Comparison of ENCODE assay signal across 1 cellular context in genomic region chr9:136339173-136339957, GRCh38.
TF ChIP-seq lines count a peak whose summit lies in the region.

No MANE protein-coding gene starts in this region.

TF ChIP-seq in HepG2, 621 proteins besides CTCF, POLR2A, EP300 and RAD21 (continued from another document and continues in another):
- peak; percentile 35; the same call in 1 of the 2 replicates for TF ChIP-seq YEATS2 (CRISPR knock-in tag; IDR thresholded peaks at IDR 0.05; ENCODE audit: borderline replicate concordance)
- TF ChIP-seq, protein P1, sequence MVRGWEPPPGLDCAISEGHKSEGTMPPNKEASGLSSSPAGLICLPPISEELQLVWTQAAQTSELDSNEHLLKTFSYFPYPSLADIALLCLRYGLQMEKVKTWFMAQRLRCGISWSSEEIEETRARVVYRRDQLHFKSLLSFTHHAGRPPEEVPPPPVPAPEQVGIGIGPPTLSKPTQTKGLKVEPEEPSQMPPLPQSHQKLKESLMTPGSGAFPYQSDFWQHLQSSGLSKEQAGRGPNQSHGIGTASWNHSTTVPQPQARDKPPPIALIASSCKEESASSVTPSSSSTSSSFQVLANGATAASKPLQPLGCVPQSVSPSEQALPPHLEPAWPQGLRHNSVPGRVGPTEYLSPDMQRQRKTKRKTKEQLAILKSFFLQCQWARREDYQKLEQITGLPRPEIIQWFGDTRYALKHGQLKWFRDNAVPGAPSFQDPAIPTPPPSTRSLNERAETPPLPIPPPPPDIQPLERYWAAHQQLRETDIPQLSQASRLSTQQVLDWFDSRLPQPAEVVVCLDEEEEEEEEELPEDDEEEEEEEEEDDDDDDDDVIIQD (CRISPR knock-in tag; IDR thresholded peaks at IDR 0.05; ENCODE audit: low read depth) = no peak
- no peak for TF ChIP-seq SMAD1 (CRISPR knock-in tag; IDR thresholded peaks at IDR 0.05; ENCODE audit: borderline replicate concordance, low read depth)
- TF ChIP-seq ZNF430 (CRISPR knock-in tag; IDR thresholded peaks at IDR 0.05) = no peak
- TF ChIP-seq ZNF552 (CRISPR knock-in tag; IDR thresholded peaks at IDR 0.05; ENCODE audit: borderline replicate concordance) = no peak
- TF ChIP-seq ZNF18 (CRISPR knock-in tag; IDR thresholded peaks at IDR 0.05; ENCODE audit: insufficient replicate concordance) = no peak
- TF ChIP-seq MBNL3 (CRISPR knock-in tag; conservative IDR thresholded peaks at IDR 0.05) = no peak
- no peak for TF ChIP-seq DDIT3 (CRISPR knock-in tag; IDR thresholded peaks at IDR 0.05)
- TF ChIP-seq, protein P2, sequence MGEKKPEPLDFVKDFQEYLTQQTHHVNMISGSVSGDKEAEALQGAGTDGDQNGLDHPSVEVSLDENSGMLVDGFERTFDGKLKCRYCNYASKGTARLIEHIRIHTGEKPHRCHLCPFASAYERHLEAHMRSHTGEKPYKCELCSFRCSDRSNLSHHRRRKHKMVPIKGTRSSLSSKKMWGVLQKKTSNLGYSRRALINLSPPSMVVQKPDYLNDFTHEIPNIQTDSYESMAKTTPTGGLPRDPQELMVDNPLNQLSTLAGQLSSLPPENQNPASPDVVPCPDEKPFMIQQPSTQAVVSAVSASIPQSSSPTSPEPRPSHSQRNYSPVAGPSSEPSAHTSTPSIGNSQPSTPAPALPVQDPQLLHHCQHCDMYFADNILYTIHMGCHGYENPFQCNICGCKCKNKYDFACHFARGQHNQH (CRISPR knock-in tag; IDR thresholded peaks at IDR 0.05) = 0 out of 2 replicates have a peak, but pooled peaks have one; percentile 32
- TF ChIP-seq TSC22D2 (CRISPR knock-in tag; IDR thresholded peaks at IDR 0.05; ENCODE audit: borderline replicate concordance) = no peak
- TF ChIP-seq MIXL1 (CRISPR knock-in tag; IDR thresholded peaks at IDR 0.05) = no peak
- TF ChIP-seq, protein P3, sequence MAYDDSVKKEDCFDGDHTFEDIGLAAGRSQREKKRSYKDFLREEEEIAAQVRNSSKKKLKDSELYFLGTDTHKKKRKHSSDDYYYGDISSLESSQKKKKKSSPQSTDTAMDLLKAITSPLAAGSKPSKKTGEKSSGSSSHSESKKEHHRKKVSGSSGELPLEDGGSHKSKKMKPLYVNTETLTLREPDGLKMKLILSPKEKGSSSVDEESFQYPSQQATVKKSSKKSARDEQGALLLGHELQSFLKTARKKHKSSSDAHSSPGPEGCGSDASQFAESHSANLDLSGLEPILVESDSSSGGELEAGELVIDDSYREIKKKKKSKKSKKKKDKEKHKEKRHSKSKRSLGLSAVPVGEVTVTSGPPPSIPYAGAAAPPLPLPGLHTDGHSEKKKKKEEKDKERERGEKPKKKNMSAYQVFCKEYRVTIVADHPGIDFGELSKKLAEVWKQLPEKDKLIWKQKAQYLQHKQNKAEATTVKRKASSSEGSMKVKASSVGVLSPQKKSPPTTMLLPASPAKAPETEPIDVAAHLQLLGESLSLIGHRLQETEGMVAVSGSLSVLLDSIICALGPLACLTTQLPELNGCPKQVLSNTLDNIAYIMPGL (CRISPR knock-in tag; IDR thresholded peaks at IDR 0.05; ENCODE audit: borderline replicate concordance in 1 of 2, low read depth in 1 of 2) = peak; percentile 62 to 63; a peak in 1 of 4 replicates
- TF ChIP-seq, protein P4, sequence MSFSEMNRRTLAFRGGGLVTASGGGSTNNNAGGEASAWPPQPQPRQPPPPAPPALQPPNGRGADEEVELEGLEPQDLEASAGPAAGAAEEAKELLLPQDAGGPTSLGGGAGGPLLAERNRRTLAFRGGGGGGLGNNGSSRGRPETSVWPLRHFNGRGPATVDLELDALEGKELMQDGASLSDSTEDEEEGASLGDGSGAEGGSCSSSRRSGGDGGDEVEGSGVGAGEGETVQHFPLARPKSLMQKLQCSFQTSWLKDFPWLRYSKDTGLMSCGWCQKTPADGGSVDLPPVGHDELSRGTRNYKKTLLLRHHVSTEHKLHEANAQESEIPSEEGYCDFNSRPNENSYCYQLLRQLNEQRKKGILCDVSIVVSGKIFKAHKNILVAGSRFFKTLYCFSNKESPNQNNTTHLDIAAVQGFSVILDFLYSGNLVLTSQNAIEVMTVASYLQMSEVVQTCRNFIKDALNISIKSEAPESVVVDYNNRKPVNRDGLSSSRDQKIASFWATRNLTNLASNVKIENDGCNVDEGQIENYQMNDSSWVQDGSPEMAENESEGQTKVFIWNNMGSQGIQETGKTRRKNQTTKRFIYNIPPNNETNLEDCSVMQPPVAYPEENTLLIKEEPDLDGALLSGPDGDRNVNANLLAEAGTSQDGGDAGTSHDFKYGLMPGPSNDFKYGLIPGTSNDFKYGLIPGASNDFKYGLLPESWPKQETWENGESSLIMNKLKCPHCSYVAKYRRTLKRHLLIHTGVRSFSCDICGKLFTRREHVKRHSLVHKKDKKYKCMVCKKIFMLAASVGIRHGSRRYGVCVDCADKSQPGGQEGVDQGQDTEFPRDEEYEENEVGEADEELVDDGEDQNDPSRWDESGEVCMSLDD (CRISPR knock-in tag; IDR thresholded peaks at IDR 0.05; ENCODE audit: borderline replicate concordance) = no peak
- TF ChIP-seq, protein P5, sequence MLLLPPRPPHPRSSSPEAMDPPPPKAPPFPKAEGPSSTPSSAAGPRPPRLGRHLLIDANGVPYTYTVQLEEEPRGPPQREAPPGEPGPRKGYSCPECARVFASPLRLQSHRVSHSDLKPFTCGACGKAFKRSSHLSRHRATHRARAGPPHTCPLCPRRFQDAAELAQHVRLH (CRISPR knock-in tag; IDR thresholded peaks at IDR 0.05; ENCODE audit: borderline replicate concordance, low read depth) = no peak
- TF ChIP-seq FOXO1 (CRISPR knock-in tag; IDR thresholded peaks at IDR 0.05) = no peak
- TF ChIP-seq ZFP37 (CRISPR knock-in tag; IDR thresholded peaks at IDR 0.05; ENCODE audit: borderline replicate concordance) = no peak
- peak; percentile 20; the same call in 1 of the 2 replicates for TF ChIP-seq ZNF768 (CRISPR knock-in tag; IDR thresholded peaks at IDR 0.05)
- no peak for TF ChIP-seq MAFK (conservative IDR thresholded peaks at IDR 0.05 in 1 of 2, IDR thresholded peaks at IDR 0.05 in 1 of 2; ENCODE audit: low read length in 2 of 2)
- TF ChIP-seq ERF (CRISPR knock-in tag; IDR thresholded peaks at IDR 0.05) = peak; percentile 54; the same call in 1 of the 2 replicates
- TF ChIP-seq ISL2 (CRISPR knock-in tag; IDR thresholded peaks at IDR 0.05) = 0 out of 2 replicates have a peak, but pooled peaks have one; percentile 37
- TF ChIP-seq, protein P6, sequence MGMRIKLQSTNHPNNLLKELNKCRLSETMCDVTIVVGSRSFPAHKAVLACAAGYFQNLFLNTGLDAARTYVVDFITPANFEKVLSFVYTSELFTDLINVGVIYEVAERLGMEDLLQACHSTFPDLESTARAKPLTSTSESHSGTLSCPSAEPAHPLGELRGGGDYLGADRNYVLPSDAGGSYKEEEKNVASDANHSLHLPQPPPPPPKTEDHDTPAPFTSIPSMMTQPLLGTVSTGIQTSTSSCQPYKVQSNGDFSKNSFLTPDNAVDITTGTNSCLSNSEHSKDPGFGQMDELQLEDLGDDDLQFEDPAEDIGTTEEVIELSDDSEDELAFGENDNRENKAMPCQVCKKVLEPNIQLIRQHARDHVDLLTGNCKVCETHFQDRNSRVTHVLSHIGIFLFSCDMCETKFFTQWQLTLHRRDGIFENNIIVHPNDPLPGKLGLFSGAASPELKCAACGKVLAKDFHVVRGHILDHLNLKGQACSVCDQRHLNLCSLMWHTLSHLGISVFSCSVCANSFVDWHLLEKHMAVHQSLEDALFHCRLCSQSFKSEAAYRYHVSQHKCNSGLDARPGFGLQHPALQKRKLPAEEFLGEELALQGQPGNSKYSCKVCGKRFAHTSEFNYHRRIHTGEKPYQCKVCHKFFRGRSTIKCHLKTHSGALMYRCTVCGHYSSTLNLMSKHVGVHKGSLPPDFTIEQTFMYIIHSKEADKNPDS (CRISPR knock-in tag; IDR thresholded peaks at IDR 0.05) = no peak
- 0 out of 2 replicates have a peak, but pooled peaks have one; percentile 21 for TF ChIP-seq HDAC2 (CRISPR knock-in tag; IDR thresholded peaks at IDR 0.05)
- no peak for TF ChIP-seq PHF8 (CRISPR knock-in tag; IDR thresholded peaks at IDR 0.05)
- no peak for TF ChIP-seq MXD3 (CRISPR knock-in tag; IDR thresholded peaks at IDR 0.05)
- peak; percentile 55; the same call in 1 of the 2 replicates for TF ChIP-seq SMC3 (IDR thresholded peaks at IDR 0.05; ENCODE audit: low read length)
- TF ChIP-seq ZFP36L1 (CRISPR knock-in tag; IDR thresholded peaks at IDR 0.05) = no peak
- TF ChIP-seq TEAD3 (CRISPR knock-in tag; optimal IDR thresholded peaks at IDR 0.05; ENCODE audit: borderline replicate concordance) = peak; percentile 16
- no peak for TF ChIP-seq ZNF253 (CRISPR knock-in tag; IDR thresholded peaks at IDR 0.05; ENCODE audit: borderline replicate concordance)
- TF ChIP-seq JUN (CRISPR knock-in tag; IDR thresholded peaks at IDR 0.05) = no peak
- no peak for TF ChIP-seq SSRP1 (CRISPR knock-in tag; IDR thresholded peaks at IDR 0.05)
- no peak for TF ChIP-seq ZNF777 (CRISPR knock-in tag; IDR thresholded peaks at IDR 0.05)
- TF ChIP-seq ZXDC (CRISPR knock-in tag; IDR thresholded peaks at IDR 0.05) = no peak
- TF ChIP-seq HNRNPLL (IDR thresholded peaks at IDR 0.05; ENCODE audit: low read depth, low read length, poor library complexity, severe bottlenecking) = peak; percentile 32
- TF ChIP-seq ZSCAN31 (CRISPR knock-in tag; IDR thresholded peaks at IDR 0.05; ENCODE audit: low read depth) = 0 out of 2 replicates have a peak, but pooled peaks have one; percentile 50
- no peak for TF ChIP-seq ZNF138 (CRISPR knock-in tag; IDR thresholded peaks at IDR 0.05; ENCODE audit: low read depth)
- TF ChIP-seq KDM5B (CRISPR knock-in tag; IDR thresholded peaks at IDR 0.05; ENCODE audit: borderline replicate concordance) = 0 out of 2 replicates have a peak, but pooled peaks have one; percentile 50
- TF ChIP-seq ZNF709 (CRISPR knock-in tag; IDR thresholded peaks at IDR 0.05) = no peak
- TF ChIP-seq KDM5A (IDR thresholded peaks at IDR 0.05; ENCODE audit: borderline replicate concordance, low read length) = no peak
- TF ChIP-seq ELF1 (CRISPR knock-in tag; IDR thresholded peaks at IDR 0.05) = 0 out of 2 replicates have a peak, but pooled peaks have one; percentile 49
- TF ChIP-seq PHF21A (CRISPR knock-in tag; IDR thresholded peaks at IDR 0.05) = peak; percentile 47; the same call in 1 of the 2 replicates
- TF ChIP-seq, protein P7, sequence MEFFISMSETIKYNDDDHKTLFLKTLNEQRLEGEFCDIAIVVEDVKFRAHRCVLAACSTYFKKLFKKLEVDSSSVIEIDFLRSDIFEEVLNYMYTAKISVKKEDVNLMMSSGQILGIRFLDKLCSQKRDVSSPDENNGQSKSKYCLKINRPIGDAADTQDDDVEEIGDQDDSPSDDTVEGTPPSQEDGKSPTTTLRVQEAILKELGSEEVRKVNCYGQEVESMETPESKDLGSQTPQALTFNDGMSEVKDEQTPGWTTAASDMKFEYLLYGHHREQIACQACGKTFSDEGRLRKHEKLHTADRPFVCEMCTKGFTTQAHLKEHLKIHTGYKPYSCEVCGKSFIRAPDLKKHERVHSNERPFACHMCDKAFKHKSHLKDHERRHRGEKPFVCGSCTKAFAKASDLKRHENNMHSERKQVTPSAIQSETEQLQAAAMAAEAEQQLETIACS (CRISPR knock-in tag; IDR thresholded peaks at IDR 0.05) = no peak
- no peak for TF ChIP-seq ZNF543 (CRISPR knock-in tag; IDR thresholded peaks at IDR 0.05)
- TF ChIP-seq MAX (IDR thresholded peaks at IDR 0.05) = peak; percentile 35; the same call in 1 of the 2 replicates
